ENCODE assay signal across 17 cellular contexts in genomic region chr6:89749918-89750317, GRCh38.
A peak's percentile ranks its signal among the peaks of the same experiment; 100 is the strongest.
DNase-seq lines count a peak whose midpoint lies in the region; ATAC-seq, FAIRE-seq and TF ChIP-seq lines count a peak whose summit lies in the region.
"Had no signal": no experiment of that assay in that cellular context is flagged by ENCODE, and none has a peak within 500 bp of the region (broad histone marks: within the 10 kb centered on the region; RNA-seq: fewer than 3 reads in every experiment).

No MANE protein-coding gene starts in this region.

- H4K12ac ChIP-seq in trophoblast cell (ENCODE audit: low read depth, low read length), result no peak overlapping the region

- no peak overlapping the region for H2BK12ac ChIP-seq in trophoblast cell (ENCODE audit: low read length)

- H3K79me1 ChIP-seq in trophoblast cell (ENCODE audit: low read length), result no peaks in the 10 kb centered on the region

- H3K9me3 ChIP-seq in astrocyte (ENCODE audit: insufficient read depth, low read depth, low read length), result no peaks in the 10 kb centered on the region
- H3K9me3 ChIP-seq in trophoblast cell (ENCODE audit: insufficient read depth, low read depth, low read length), result no peaks in the 10 kb centered on the region
- H3K9me3 ChIP-seq: Peyer's patch had no signal

- H3K18ac ChIP-seq in trophoblast cell (ENCODE audit: low read length), result no peak overlapping the region

- DNase-seq in activated T-cell treated with anti-CD3 and anti-CD28 coated beads, Interleukin-2, amount 50 U/mL, for 24 hours, result no peak
- DNase-seq in activated T-cell treated with anti-CD3 and anti-CD28 coated beads, Interleukin-2, amount 50 U/mL, for 1 hour, result no peak
- DNase-seq in GM23338 (ENCODE audit: low spot score) (no peak), astrocyte (ENCODE audit: low read depth) (peak; percentile 28), trophoblast cell (peak; percentile 14 to 61)
- DNase-seq: 8988T; CD4-positive, alpha-beta T cell; DMS153; GOT3; NCI-H1092 treated with DMSO at 0.1 percent for 48 hours; NCI-H146; NCI-H2081; NCI-H2171 treated with DMSO at 0.1 percent for 48 hours; Peyer's patch had no signal

- H3K4me1 ChIP-seq in GM23338 (ENCODE audit: insufficient read depth), result no peaks in the 10 kb centered on the region
- no peaks in the 10 kb centered on the region for H3K4me1 ChIP-seq in astrocyte (ENCODE audit: insufficient read depth, low read length)
- H3K4me1 ChIP-seq in trophoblast cell (ENCODE audit: control insufficient read depth in 1 of 2, insufficient read depth in 2 of 2, low read length in 2 of 2), result no peaks in the 10 kb centered on the region
- H3K4me1 ChIP-seq: Peyer's patch had no signal

- no peak overlapping the region for H3K4me2 ChIP-seq in GM23338
- no peak overlapping the region for H3K4me2 ChIP-seq in astrocyte (ENCODE audit: low read length)
- no peak overlapping the region for H3K4me2 ChIP-seq in trophoblast cell (ENCODE audit: low read length)

- no peaks in the 10 kb centered on the region for H3K27me3 Mint-ChIP-seq in activated T-cell treated with anti-CD3 and anti-CD28 coated beads, Interleukin-2, amount 50 U/mL, for 24 hours
- H3K27me3 Mint-ChIP-seq in GM23338 (ENCODE audit: insufficient read depth, low read depth, poor library complexity) (no peaks in the 10 kb centered on the region), astrocyte (ENCODE audit: low read depth, unreplicated experiment) (no peaks in the 10 kb centered on the region)
- H3K27me3 Mint-ChIP-seq: CD4-positive, alpha-beta T cell had no signal

- H3K4ac ChIP-seq in trophoblast cell (ENCODE audit: low read depth, low read length), result no peak overlapping the region

- H3K36me3 Mint-ChIP-seq in activated T-cell treated with anti-CD3 and anti-CD28 coated beads, Interleukin-2, amount 50 U/mL, for 24 hours (ENCODE audit: low read depth), result peaks cover 89% of the 10 kb centered on the region
- H3K36me3 Mint-ChIP-seq in GM23338 (ENCODE audit: low read depth) (peaks cover 91% of the 10 kb centered on the region), astrocyte (ENCODE audit: low read depth, unreplicated experiment) (peaks cover 13% of the 10 kb centered on the region)

- H3K4me3 ChIP-seq in GM23338 (no peak overlapping the region), astrocyte (ENCODE audit: insufficient read depth, low read depth, low read length) (no peak overlapping the region), trophoblast cell (ENCODE audit: low read depth, low read length) (no peak overlapping the region)
- H3K4me3 ChIP-seq: Peyer's patch had no signal

- no peak overlapping the region for H2AFZ ChIP-seq in GM23338
- H2AFZ ChIP-seq in astrocyte (ENCODE audit: low read depth, low read length), result no peak overlapping the region
- H2AFZ ChIP-seq in trophoblast cell (ENCODE audit: insufficient read depth, low read length, poor library complexity), result no peak overlapping the region

- H3K14ac ChIP-seq in trophoblast cell (ENCODE audit: low read length), result no peak overlapping the region

- H3K27ac Mint-ChIP-seq in activated T-cell treated with anti-CD3 and anti-CD28 coated beads, Interleukin-2, amount 50 U/mL, for 24 hours, result peak overlapping the region; percentile 13
- peak overlapping the region; percentile 1; the same call in 1 of the 2 replicates for H3K27ac Mint-ChIP-seq in GM23338
- H3K27ac Mint-ChIP-seq in astrocyte (ENCODE audit: unreplicated experiment), result no peak overlapping the region
- H3K27ac Mint-ChIP-seq: CD4-positive, alpha-beta T cell had no signal

- H2AK5ac ChIP-seq in trophoblast cell (ENCODE audit: low read length), result no peak overlapping the region

- no peaks in the 10 kb centered on the region for H3K9me2 ChIP-seq in GM23338 (ENCODE audit: insufficient read depth)

- H2BK120ac ChIP-seq in trophoblast cell (ENCODE audit: insufficient read depth, low read length, poor library complexity), result no peak overlapping the region

- no peaks in the 10 kb centered on the region for H3K4me1 Mint-ChIP-seq in activated T-cell treated with anti-CD3 and anti-CD28 coated beads, Interleukin-2, amount 50 U/mL, for 24 hours (ENCODE audit: low read depth)
- no peaks in the 10 kb centered on the region; the same call in 2 of the 3 replicates for H3K4me1 Mint-ChIP-seq in GM23338
- H3K4me1 Mint-ChIP-seq in astrocyte (ENCODE audit: low read depth, unreplicated experiment), result peaks cover 2% of the 10 kb centered on the region

- H3K27ac ChIP-seq in GM23338 (ENCODE audit: low read depth) (peak overlapping the region; percentile 70), astrocyte (ENCODE audit: low read depth, low read length) (no peak overlapping the region), trophoblast cell (ENCODE audit: low read depth, low read length) (no peak overlapping the region)
- H3K27ac ChIP-seq: Peyer's patch had no signal

- H4K20me1 ChIP-seq in GM23338 (replicated peaks; ENCODE audit: insufficient read depth) (peaks cover 16% of the 10 kb centered on the region), astrocyte (ENCODE audit: insufficient read depth, low read length) (no peaks in the 10 kb centered on the region)

- H4K91ac ChIP-seq in trophoblast cell (ENCODE audit: low read depth, low read length), result no peak overlapping the region

- no peak overlapping the region for H3K9ac ChIP-seq in astrocyte (ENCODE audit: low read length)
- H3K9ac ChIP-seq in trophoblast cell (ENCODE audit: low read length), result no peak overlapping the region

- H3K36me3 ChIP-seq in GM23338 (ENCODE audit: insufficient read depth) (peaks cover 79% of the 10 kb centered on the region), astrocyte (ENCODE audit: insufficient read depth, low read length) (peaks cover 45% of the 10 kb centered on the region), trophoblast cell (ENCODE audit: control insufficient read depth in 1 of 2, insufficient read depth in 2 of 2, low read length in 2 of 2) (peaks cover 14 to 18% of the 10 kb centered on the region in 2 experiments)

- no peak for ATAC-seq in GM23338
- ATAC-seq in GM21529 (IDR thresholded peaks at IDR 0.05; ENCODE audit: unreplicated experiment), result no peak
- ATAC-seq in GM21526 (IDR thresholded peaks at IDR 0.05; ENCODE audit: low FRiP score, unreplicated experiment), result no peak
- no peak for ATAC-seq in GM18861 (IDR thresholded peaks at IDR 0.05; ENCODE audit: unreplicated experiment)

- no peak for FAIRE-seq in astrocyte (lab: Jason Lieb, UNC)

- H4K8ac ChIP-seq in trophoblast cell (ENCODE audit: low read depth, low read length), result no peak overlapping the region

- H3K23ac ChIP-seq in trophoblast cell (ENCODE audit: low read length), result no peak overlapping the region

- no peaks in the 10 kb centered on the region for H3K27me3 ChIP-seq in GM23338 (ENCODE audit: insufficient read depth)
- no peaks in the 10 kb centered on the region for H3K27me3 ChIP-seq in astrocyte (ENCODE audit: insufficient read depth, low read length)
- no peaks in the 10 kb centered on the region for H3K27me3 ChIP-seq in trophoblast cell (ENCODE audit: insufficient read depth, low read length)
- H3K27me3 ChIP-seq: Peyer's patch had no signal

- no peak overlapping the region for H3K4me3 Mint-ChIP-seq in activated T-cell treated with anti-CD3 and anti-CD28 coated beads, Interleukin-2, amount 50 U/mL, for 24 hours
- H3K4me3 Mint-ChIP-seq in GM23338 (no peak overlapping the region), astrocyte (ENCODE audit: unreplicated experiment) (no peak overlapping the region)
- H3K4me3 Mint-ChIP-seq: CD4-positive, alpha-beta T cell had no signal

- H3K79me2 ChIP-seq in GM23338 (replicated peaks; ENCODE audit: insufficient read depth) (peaks cover 2% of the 10 kb centered on the region; the same call in 1 of the 2 replicates), astrocyte (ENCODE audit: insufficient read depth, low read length) (no peaks in the 10 kb centered on the region), trophoblast cell (ENCODE audit: control insufficient read depth, insufficient read depth, low read length, poor library complexity) (no peaks in the 10 kb centered on the region)

- peaks cover 11% of the 10 kb centered on the region; the same call in 1 of the 2 replicates for H3F3A ChIP-seq in GM23338 (replicated peaks; ENCODE audit: low read depth)

- no CpG with 5 or more reads among the region's 1 CpG for WGBS in trophoblast cell (ENCODE audit: extremely low coverage, insufficient coverage, insufficient read length)

- no peaks in the 10 kb centered on the region for H3K9me3 Mint-ChIP-seq in activated T-cell treated with anti-CD3 and anti-CD28 coated beads, Interleukin-2, amount 50 U/mL, for 24 hours
- no peaks in the 10 kb centered on the region for H3K9me3 Mint-ChIP-seq in GM23338
- no peaks in the 10 kb centered on the region for H3K9me3 Mint-ChIP-seq in astrocyte (ENCODE audit: unreplicated experiment)
- H3K9me3 Mint-ChIP-seq: CD4-positive, alpha-beta T cell had no signal

- no peak overlapping the region for H2BK5ac ChIP-seq in trophoblast cell (ENCODE audit: low read depth, low read length, poor library complexity)

- no peak for TF ChIP-seq CTCF in GM23338 (conservative IDR thresholded peaks at IDR 0.05; ENCODE audit: low read depth in 2 of 2)
- no peak for TF ChIP-seq CTCF in astrocyte (IDR thresholded peaks at IDR 0.05; ENCODE audit: insufficient read depth, low read depth, low read length)

TF ChIP-seq in GM23338, 12 proteins besides CTCF, POLR2A, EP300 and RAD21:
- no peak for TF ChIP-seq REST (IDR thresholded peaks at IDR 0.05; ENCODE audit: unreplicated experiment)
- TF ChIP-seq EZH2phosphoT487 (IDR thresholded peaks at IDR 0.05; ENCODE audit: unreplicated experiment), result no peak
- TF ChIP-seq NANOG (IDR thresholded peaks at IDR 0.05; ENCODE audit: borderline replicate concordance), result no peak

Comparison
In these comparisons a context has a peak if more than half of its experiments do, and no peak if none do; other contexts are left out.
1. DNase-seq: peak in astrocyte (single experiment) and trophoblast cell (2 of 2); none in activated T-cell treated with anti-CD3 and anti-CD28 coated beads, Interleukin-2, amount 50 U/mL, for 24 hours (single experiment), activated T-cell treated with anti-CD3 and anti-CD28 coated beads, Interleukin-2, amount 50 U/mL, for 1 hour (single experiment) and GM23338 (single experiment).